12 cellular contexts compared by ENCODE assay signal in genomic region chr13:99150575-99151370, GRCh38. TPM values are rescaled to one million over a fixed set of nuclear protein-coding genes. Genes with fewer than 3 reads are reported as not detected.
DNase-seq lines count a peak whose midpoint lies in the region; ATAC-seq and TF ChIP-seq lines count a peak whose summit lies in the region.
"Had no signal": no experiment of that assay in that cellular context is flagged by ENCODE, and none has a peak within 500 bp of the region (broad histone marks: within the 10 kb centered on the region; RNA-seq: fewer than 3 reads in every experiment).

No MANE protein-coding gene starts in this region.

- CTCF ChIA-PET in A673 (lab: Charles Lee), result no interaction called here

- POLR2A ChIA-PET in A673 (lab: Charles Lee; ENCODE audit: low non-redundant PET), result no interaction called here

- H3K27ac Mint-ChIP-seq in activated T-helper 2 cell treated with anti-CD3 and anti-CD28 coated beads, Interferon-gamma antibody, Interleukin-2, Interleukin-4, amounts not matched to agents 10 μg/mL and 5 μg/mL and 100 μg/mL, durations not matched to agents 14 hours and 24 hours and 36 hours, result no peak overlapping the region
- H3K27ac Mint-ChIP-seq: stimulated activated memory B cell treated with anti-CD40 and anti-IgM and Interleukin-4, amounts not matched to agents 10 μg/mL and 1 μg/mL and 100 μg/mL, for 72 hours had no signal

- no peaks in the 10 kb centered on the region for H3K9me3 Mint-ChIP-seq in activated T-helper 2 cell treated with anti-CD3 and anti-CD28 coated beads, Interferon-gamma antibody, Interleukin-2, Interleukin-4, amounts not matched to agents 10 μg/mL and 5 μg/mL and 100 μg/mL, durations not matched to agents 14 hours and 24 hours and 36 hours
- H3K9me3 Mint-ChIP-seq: stimulated activated memory B cell treated with anti-CD40 and anti-IgM and Interleukin-4, amounts not matched to agents 10 μg/mL and 1 μg/mL and 100 μg/mL, for 72 hours had no signal

- intact Hi-C loops in A673 (cut with micrococcal nuclease; ENCODE audit: unreplicated experiment), result no loop called here
- intact Hi-C loops in activated T-helper 2 cell treated with anti-CD3 and anti-CD28 coated beads, Interferon-gamma antibody, Interleukin-2, Interleukin-4, amounts not matched to agents 10 μg/mL and 5 μg/mL and 100 μg/mL, durations not matched to agents 14 hours and 24 hours and 36 hours (cut with micrococcal nuclease), result no loop called here

- H3K4me3 Mint-ChIP-seq in activated T-helper 2 cell treated with anti-CD3 and anti-CD28 coated beads, Interferon-gamma antibody, Interleukin-2, Interleukin-4, amounts not matched to agents 10 μg/mL and 5 μg/mL and 100 μg/mL, durations not matched to agents 14 hours and 24 hours and 36 hours (ENCODE audit: low read depth), result no peak overlapping the region
- H3K4me3 Mint-ChIP-seq: stimulated activated memory B cell treated with anti-CD40 and anti-IgM and Interleukin-4, amounts not matched to agents 10 μg/mL and 1 μg/mL and 100 μg/mL, for 72 hours had no signal

- no peaks in the 10 kb centered on the region for H3K79me2 ChIP-seq in GM23248 (ENCODE audit: insufficient read depth)

- H3K9me3 ChIP-seq in GM23248 (ENCODE audit: low read depth) (no peaks in the 10 kb centered on the region), A673 (ENCODE audit: low read depth, low read length, poor library complexity, severe bottlenecking) (no peaks in the 10 kb centered on the region)

- peak overlapping the region; percentile 73 for H3K4me2 ChIP-seq in GM23248 (ENCODE audit: unreplicated experiment)

- in situ Hi-C loops in GM23248 (cut with MboI), result no loop called here

- peak overlapping the region; percentile 32; the same call in 1 of the 2 replicates for H3K9ac ChIP-seq in GM23248

- no peaks in the 10 kb centered on the region for H3K36me3 Mint-ChIP-seq in activated T-helper 2 cell treated with anti-CD3 and anti-CD28 coated beads, Interferon-gamma antibody, Interleukin-2, Interleukin-4, amounts not matched to agents 10 μg/mL and 5 μg/mL and 100 μg/mL, durations not matched to agents 14 hours and 24 hours and 36 hours (ENCODE audit: low read depth)
- H3K36me3 Mint-ChIP-seq: stimulated activated memory B cell treated with anti-CD40 and anti-IgM and Interleukin-4, amounts not matched to agents 10 μg/mL and 1 μg/mL and 100 μg/mL, for 72 hours had no signal

- H3K9me2 ChIP-seq in GM23248 (ENCODE audit: insufficient read depth), result 0 out of 2 replicates have a peak, but pooled peaks cover 3% of the 10 kb centered on the region

- TF ChIP-seq CTCF in A673 (conservative IDR thresholded peaks at IDR 0.05; ENCODE audit: low read depth, low read length), result no peak

- H3K4me1 ChIP-seq in GM23248 (ENCODE audit: insufficient read depth) (peaks cover 25% of the 10 kb centered on the region), A673 (ENCODE audit: insufficient read depth, low read length, poor library complexity, severe bottlenecking) (no peaks in the 10 kb centered on the region)

- H3K27ac ChIP-seq in GM23248 (peak overlapping the region; percentile 82), A673 (ENCODE audit: low read depth, low read length, poor library complexity, severe bottlenecking) (no peak overlapping the region)
- H3K27ac ChIP-seq: C4-2B had no signal

- no peak overlapping the region for H2AFZ ChIP-seq in GM23248

- ATAC-seq in SK-N-SH treated with all-trans-retinoic acid at 6 μM for 48 hours, result peak; percentile 65
- ATAC-seq in HG02870 (IDR thresholded peaks at IDR 0.05; ENCODE audit: unreplicated experiment), result no peak

- peaks cover 11% of the 10 kb centered on the region for H3K4me1 Mint-ChIP-seq in activated T-helper 2 cell treated with anti-CD3 and anti-CD28 coated beads, Interferon-gamma antibody, Interleukin-2, Interleukin-4, amounts not matched to agents 10 μg/mL and 5 μg/mL and 100 μg/mL, durations not matched to agents 14 hours and 24 hours and 36 hours (ENCODE audit: low read depth)

- H3F3A ChIP-seq in GM23248 (ENCODE audit: insufficient read depth), result peaks cover 23% of the 10 kb centered on the region

- H3K4me3 ChIP-seq in GM23248 (peak overlapping the region; percentile 30; the same call in 1 of the 2 replicates), A673 (ENCODE audit: low read depth, low read length, poor library complexity, severe bottlenecking) (no peak overlapping the region)
- H3K4me3 ChIP-seq: GM12878 had no signal

- 43 to 44% methylated on average over 7 of the region's 7 CpGs for WGBS in GM23248 (ENCODE audit: low coverage in 1 of 2, low lambda C conversion rate in 2 of 2, missing lambda C conversion rate in 2 of 2), 2 experiments

- H3K36me3 ChIP-seq in GM23248 (ENCODE audit: low read depth) (no peaks in the 10 kb centered on the region), A673 (ENCODE audit: insufficient read depth, low read length, poor library complexity, severe bottlenecking) (no peaks in the 10 kb centered on the region)

- H3K27me3 Mint-ChIP-seq in activated T-helper 2 cell treated with anti-CD3 and anti-CD28 coated beads, Interferon-gamma antibody, Interleukin-2, Interleukin-4, amounts not matched to agents 10 μg/mL and 5 μg/mL and 100 μg/mL, durations not matched to agents 14 hours and 24 hours and 36 hours (ENCODE audit: low read depth), result no peaks in the 10 kb centered on the region

- no peaks in the 10 kb centered on the region for H4K20me1 ChIP-seq in GM23248 (ENCODE audit: insufficient read depth)

- BruUV-seq in A673 (replicated peaks; lab: Mats Ljungman, UMichigan), result no TSS peak

- H3K27me3 ChIP-seq in GM23248 (replicated peaks; ENCODE audit: insufficient read depth) (no peaks in the 10 kb centered on the region), A673 (replicated peaks; ENCODE audit: insufficient read depth, low read depth, low read length, poor library complexity) (no peaks in the 10 kb centered on the region)

- peak; percentile 59 for DNase-seq in A172 (ENCODE audit: low spot score)
- peak; percentile 88 for DNase-seq in GM23248
- peak; percentile 17 for DNase-seq in fibroblast of the conjunctiva (ENCODE audit: low read depth)
- no peak for DNase-seq in A673 (ENCODE audit: low spot score)
- no peak for DNase-seq in activated T-helper 2 cell treated with anti-CD3 and anti-CD28 coated beads, Interferon-gamma antibody, Interleukin-2, Interleukin-4, amounts not matched to agents 10 μg/mL and 5 μg/mL and 100 μg/mL, durations not matched to agents 14 hours and 24 hours and 36 hours (ENCODE audit: low spot score)
- DNase-seq in iPS-NIHi7 (ENCODE audit: extremely low spot score), result no peak
- DNase-seq: Karpas-422 had no signal

TF ChIP-seq in SK-N-SH treated with all-trans-retinoic acid at 6 μM for 48 hours, 23 proteins besides CTCF, POLR2A, EP300 and RAD21:
- no peak for TF ChIP-seq PPARA (CRISPR knock-in tag; IDR thresholded peaks at IDR 0.05; ENCODE audit: borderline replicate concordance)
- TF ChIP-seq ISL1 (CRISPR knock-in tag; IDR thresholded peaks at IDR 0.05), result peak; percentile 37

RNA-seq across cellular contexts. Expression of gene UBAC2, which starts 49.9 kb away (rescaled TPM):
- 41.6 and 42.2 TPM in 2 replicates for total RNA-seq in A172 (2014; rRNA removed; shearing (Covaris generic))
- total RNA-seq in GM23248 (2014; rRNA removed; shearing (Covaris generic)), result 44.8 and 66.1 TPM in 2 replicates
- polyA plus RNA-seq in GM23248 (2016; fragmentation: Nextera tagmentation; extraction: Ambion mirVana), result 95.9 and 96.5 TPM in 2 replicates
- 45.8 and 46.2 TPM in 2 replicates for total RNA-seq in A673 (2021)
- 53.4 and 55.1 TPM in 2 replicates for total RNA-seq in activated T-helper 2 cell treated with anti-CD3 and anti-CD28 coated beads, Interferon-gamma antibody, Interleukin-2, Interleukin-4, amounts not matched to agents 10 μg/mL and 5 μg/mL and 100 μg/mL, durations not matched to agents 14 hours and 24 hours and 36 hours

Comparison
In these comparisons a context has a peak if more than half of its experiments do, and no peak if none do; other contexts are left out.
1. DNase-seq: peak in A172 (single experiment), GM23248 (single experiment) and fibroblast of the conjunctiva (single experiment); none in A673 (single experiment), activated T-helper 2 cell treated with anti-CD3 and anti-CD28 coated beads, Interferon-gamma antibody, Interleukin-2, Interleukin-4, amounts not matched to agents 10 μg/mL and 5 μg/mL and 100 μg/mL, durations not matched to agents 14 hours and 24 hours and 36 hours (single experiment) and iPS-NIHi7 (single experiment).